Comparison of ENCODE assay signal across 1 cellular context in genomic region chr2:133054297-133054696, GRCh38.
TF ChIP-seq lines count a peak whose summit lies in the region.

No MANE protein-coding gene starts in this region.

TF ChIP-seq in WTC11, 78 proteins besides CTCF, POLR2A, EP300 and RAD21 (continued from another document):
- TF ChIP-seq AFF4 (CRISPR knock-in tag; IDR thresholded peaks at IDR 0.05; ENCODE audit: borderline replicate concordance) (no peak), PREB (CRISPR knock-in tag; IDR thresholded peaks at IDR 0.05; ENCODE audit: borderline replicate concordance) (no peak), FOXJ3 (CRISPR knock-in tag; IDR thresholded peaks at IDR 0.05; ENCODE audit: borderline replicate concordance) (no peak), PRRX2 (CRISPR knock-in tag; IDR thresholded peaks at IDR 0.05) (no peak), TEAD1 (CRISPR knock-in tag; IDR thresholded peaks at IDR 0.05) (no peak), ZNF232 (CRISPR knock-in tag; IDR thresholded peaks at IDR 0.05) (no peak), ZNF121 (CRISPR knock-in tag; IDR thresholded peaks at IDR 0.05) (no peak), FOXP1 (CRISPR knock-in tag; IDR thresholded peaks at IDR 0.05; ENCODE audit: borderline replicate concordance) (no peak), E2F5 (CRISPR knock-in tag; IDR thresholded peaks at IDR 0.05) (no peak), ZBTB43 (CRISPR knock-in tag; IDR thresholded peaks at IDR 0.05) (no peak), TP53 (CRISPR knock-in tag; IDR thresholded peaks at IDR 0.05) (no peak), ATF6 (CRISPR knock-in tag; IDR thresholded peaks at IDR 0.05) (no peak)
